In genomic region chr19:43547926-43548325, GRCh38 we compare ENCODE assay signal across 5 cellular contexts. TPM values are rescaled to one million over a fixed set of nuclear protein-coding genes. Genes with fewer than 3 reads are reported as not detected.
"Had no signal": no experiment of that assay in that cellular context is flagged by ENCODE, and none has a peak within 500 bp of the region (broad histone marks: within the 10 kb centered on the region; RNA-seq: fewer than 3 reads in every experiment).

No MANE protein-coding gene starts in this region.

RNA-seq across cellular contexts. Expression of gene ZNF575, which starts 14.9 kb away (rescaled TPM):
- total RNA-seq: dermis blood vessel endothelial cell, epithelial cell of proximal tubule, esophagus squamous epithelium, gastrocnemius medialis, glomerular endothelial cell had no signal
